Comparison of ENCODE assay signal across 9 cellular contexts in genomic region chr4:53943345-53944085, GRCh38.
DNase-seq lines count a peak whose midpoint lies in the region; ATAC-seq and TF ChIP-seq lines count a peak whose summit lies in the region.
"Had no signal": no experiment of that assay in that cellular context is flagged by ENCODE, and none has a peak within 500 bp of the region (broad histone marks: within the 10 kb centered on the region; RNA-seq: fewer than 3 reads in every experiment).

No MANE protein-coding gene starts in this region.

- H3K9me3 ChIP-seq in left lung (peaks cover 0 to 8% of the 10 kb centered on the region in 2 donors), prostate gland (no peaks in the 10 kb centered on the region)

- H3K27me3 ChIP-seq in left lung (peaks cover 0 to 9% of the 10 kb centered on the region in 2 donors), prostate gland (replicated peaks; ENCODE audit: insufficient read depth) (no peaks in the 10 kb centered on the region)

- peak; percentile 61 for ATAC-seq in left lung
- ATAC-seq: stimulated activated naive B cell treated with anti-CD40 and anti-IgM and Interleukin-4, amounts not matched to agents 10 μg/mL and 1 μg/mL and 100 μg/mL, for 72 hours had no signal

- DNase-seq in EL = peak; percentile 82
- DNase-seq in NCI-H1417 treated with DMSO at 0.1 percent for 48 hours (lab: John Stamatoyannopoulos, UW) = peak; percentile 58
- DNase-seq in astrocyte of the spinal cord (ENCODE audit: low read depth, low spot score) = peak; percentile 78
- no peak for DNase-seq in left lung
- DNase-seq in germinal center (ENCODE audit: low spot score) = no peak
- no peak for DNase-seq in prostate gland (ENCODE audit: low spot score)
- no peak for DNase-seq in SK-N-DZ (ENCODE audit: low spot score)
- no peak for DNase-seq in DMS153 (lab: John Stamatoyannopoulos, UW)
- DNase-seq: stimulated activated naive B cell treated with anti-CD40 and anti-IgM and Interleukin-4, amounts not matched to agents 10 μg/mL and 1 μg/mL and 100 μg/mL, for 72 hours had no signal

- intact Hi-C loops in left lung (cut with DNase I) = no loop called here
- intact Hi-C loops in prostate gland (cut with DNase I) = no loop called here

- in situ Hi-C loops in astrocyte of the spinal cord (cut with HindIII; ENCODE audit: low sequenced_read_pairs) = no loop called here

- H3K36me3 ChIP-seq in left lung (no peaks in the 10 kb centered on the region), prostate gland (no peaks in the 10 kb centered on the region)

- no peak for TF ChIP-seq POLR2A in prostate gland (IDR thresholded peaks at IDR 0.05)

- no peak overlapping the region for H3K4me3 ChIP-seq in astrocyte of the spinal cord (ENCODE audit: low read depth, low read length)
- no peak overlapping the region for H3K4me3 ChIP-seq in left lung
- H3K4me3 ChIP-seq in prostate gland = no peak overlapping the region

- TF ChIP-seq CTCF in astrocyte of the spinal cord (IDR thresholded peaks at IDR 0.05; ENCODE audit: low read depth, low read length) (no peak), left lung (IDR thresholded peaks at IDR 0.05) (no peak), prostate gland (IDR thresholded peaks at IDR 0.05) (no peak)

- peaks cover 0 to 5% of the 10 kb centered on the region in 2 donors for H3K4me1 ChIP-seq in left lung
- H3K4me1 ChIP-seq in prostate gland (replicated peaks) = no peaks in the 10 kb centered on the region

- no peak overlapping the region for H3K27ac ChIP-seq in left lung
- no peak overlapping the region for H3K27ac ChIP-seq in prostate gland

- WGBS in prostate gland = 62% methylated on average over 2 of the region's 2 CpGs

Comparison
In these comparisons a context has a peak if more than half of its experiments do, and no peak if none do; other contexts are left out.
1. DNase-seq: peak in EL (single experiment), NCI-H1417 treated with DMSO at 0.1 percent for 48 hours (single experiment) and astrocyte of the spinal cord (single experiment); none in left lung (0 of 2), germinal center (single experiment), prostate gland (single experiment), SK-N-DZ (single experiment) and DMS153 (single experiment).